8 cellular contexts compared by ENCODE assay signal in the genomic region with DNA sequence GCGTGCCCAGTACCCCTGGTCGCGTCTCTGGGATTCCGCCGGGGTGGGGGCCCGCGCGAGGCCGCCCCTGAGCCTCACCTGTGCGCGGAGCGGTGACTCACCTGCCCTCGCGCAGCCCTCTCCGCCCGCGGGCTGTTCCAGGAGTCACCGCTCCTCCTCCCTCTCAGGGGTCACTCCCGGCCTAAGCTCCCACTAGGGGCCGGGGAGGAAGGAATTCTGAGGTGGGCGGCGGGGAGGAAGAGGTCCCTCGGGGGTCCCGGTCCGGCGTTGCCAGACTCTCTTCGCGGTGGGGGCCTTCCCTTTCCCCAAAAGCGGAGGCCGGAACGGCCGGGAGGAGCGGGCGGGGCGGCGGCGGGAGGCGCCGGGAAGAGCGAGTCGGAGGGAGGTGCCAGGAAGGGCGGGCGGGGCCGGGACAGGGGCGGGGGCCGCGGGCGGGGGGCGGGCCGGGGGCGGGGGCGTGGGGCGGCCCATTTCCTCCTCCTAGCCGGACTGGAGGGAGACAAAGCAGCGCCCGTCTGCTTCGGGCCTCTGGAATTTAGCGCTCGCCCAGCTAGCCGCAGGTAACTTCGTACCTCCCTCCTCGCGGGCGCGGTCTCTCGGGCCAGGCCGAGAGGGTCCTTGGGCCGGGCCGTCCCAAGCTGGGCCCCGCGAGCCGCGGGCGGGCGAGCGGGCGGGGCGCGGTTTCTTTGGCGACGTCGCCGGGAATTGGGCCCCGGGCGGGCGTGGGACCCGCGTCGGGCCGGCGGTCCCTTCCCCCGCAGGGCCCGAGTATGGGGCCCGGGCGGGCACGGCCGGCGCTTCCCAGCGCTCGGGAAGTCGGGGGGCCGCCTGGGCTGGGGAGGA. TPM values are rescaled to one million over a fixed set of nuclear protein-coding genes. Genes with fewer than 3 reads are reported as not detected.
A peak's percentile ranks its signal among the peaks of the same experiment; 100 is the strongest.
DNase-seq lines count a peak whose midpoint lies in the region; ATAC-seq and TF ChIP-seq lines count a peak whose summit lies in the region.

A gene with protein sequence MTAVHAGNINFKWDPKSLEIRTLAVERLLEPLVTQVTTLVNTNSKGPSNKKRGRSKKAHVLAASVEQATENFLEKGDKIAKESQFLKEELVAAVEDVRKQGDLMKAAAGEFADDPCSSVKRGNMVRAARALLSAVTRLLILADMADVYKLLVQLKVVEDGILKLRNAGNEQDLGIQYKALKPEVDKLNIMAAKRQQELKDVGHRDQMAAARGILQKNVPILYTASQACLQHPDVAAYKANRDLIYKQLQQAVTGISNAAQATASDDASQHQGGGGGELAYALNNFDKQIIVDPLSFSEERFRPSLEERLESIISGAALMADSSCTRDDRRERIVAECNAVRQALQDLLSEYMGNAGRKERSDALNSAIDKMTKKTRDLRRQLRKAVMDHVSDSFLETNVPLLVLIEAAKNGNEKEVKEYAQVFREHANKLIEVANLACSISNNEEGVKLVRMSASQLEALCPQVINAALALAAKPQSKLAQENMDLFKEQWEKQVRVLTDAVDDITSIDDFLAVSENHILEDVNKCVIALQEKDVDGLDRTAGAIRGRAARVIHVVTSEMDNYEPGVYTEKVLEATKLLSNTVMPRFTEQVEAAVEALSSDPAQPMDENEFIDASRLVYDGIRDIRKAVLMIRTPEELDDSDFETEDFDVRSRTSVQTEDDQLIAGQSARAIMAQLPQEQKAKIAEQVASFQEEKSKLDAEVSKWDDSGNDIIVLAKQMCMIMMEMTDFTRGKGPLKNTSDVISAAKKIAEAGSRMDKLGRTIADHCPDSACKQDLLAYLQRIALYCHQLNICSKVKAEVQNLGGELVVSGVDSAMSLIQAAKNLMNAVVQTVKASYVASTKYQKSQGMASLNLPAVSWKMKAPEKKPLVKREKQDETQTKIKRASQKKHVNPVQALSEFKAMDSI (plus strand): TSS at position 475 of the 843 bp plus-strand sequence. CDS start 28,500 bp downstream, outside the sequence.

- no peak for TF ChIP-seq CTCF in GM13977 (IDR thresholded peaks at IDR 0.05; ENCODE audit: extremely low read depth, insufficient read depth, missing control alignments)
- TF ChIP-seq CTCF in activated CD8-positive, alpha-beta T cell treated with anti-CD3 and anti-CD28 coated beads for 36 hours (IDR thresholded peaks at IDR 0.05), result no peak

- in situ Hi-C loops in GM13977 (cut with MboI; ENCODE audit: low pct_unique_long_range_greater_than_20kb, low sequenced_read_pairs, unreplicated experiment), result no loop called here

- H3K27ac Mint-ChIP-seq in activated CD8-positive, alpha-beta T cell treated with anti-CD3 and anti-CD28 coated beads for 36 hours, result peak within 1 kb of the TSS; percentile 21

- H3K4me1 Mint-ChIP-seq in activated CD8-positive, alpha-beta T cell treated with anti-CD3 and anti-CD28 coated beads for 36 hours (ENCODE audit: low read depth), result peaks cover 30% of the 10 kb centered on the region

- H3K36me3 Mint-ChIP-seq in activated CD8-positive, alpha-beta T cell treated with anti-CD3 and anti-CD28 coated beads for 36 hours (ENCODE audit: low read depth), result peaks cover 13% of the 10 kb centered on the region

- peak; percentile 66 for ATAC-seq in HG02840 (IDR thresholded peaks at IDR 0.05; ENCODE audit: low FRiP score, unreplicated experiment)
- peak; percentile 61 for ATAC-seq in activated CD8-positive, alpha-beta T cell treated with anti-CD3 and anti-CD28 coated beads for 36 hours

- DNase-seq in GM13977 (ENCODE audit: low spot score) (peak; percentile 94), NCI-H510A treated with DMSO at 0.1 percent for 48 hours (lab: John Stamatoyannopoulos, UW) (peak; percentile 68), lung microvascular endothelial cell (ENCODE audit: low read depth in 2 of 2) (peak; percentile 70 to 82), DMS114 treated with DMSO at 0.1 percent for 48 hours (lab: John Stamatoyannopoulos, UW; ENCODE audit: unreplicated experiment) (no peak)
- DNase-seq in activated CD8-positive, alpha-beta T cell treated with anti-CD3 and anti-CD28 coated beads for 36 hours, result peak; percentile 49
- DNase-seq in effector CD8-positive, alpha-beta T cell (lab: John Stamatoyannopoulos, UW), result peak; percentile 18
- DNase-seq in stimulated activated CD4-positive, alpha-beta T cell treated with anti-CD3 and anti-CD28 coated beads, TNF-alpha, amount 100 ng/mL, for 4 hours (ENCODE audit: low read depth in 3 of 3), result peak; percentile 35 to 44 (median 42)

- H3K9me3 Mint-ChIP-seq in activated CD8-positive, alpha-beta T cell treated with anti-CD3 and anti-CD28 coated beads for 36 hours, result peaks cover 3% of the 10 kb centered on the region

- intact Hi-C loops in activated CD8-positive, alpha-beta T cell treated with anti-CD3 and anti-CD28 coated beads for 36 hours (cut with micrococcal nuclease), result no loop called here

- H3K27me3 Mint-ChIP-seq in activated CD8-positive, alpha-beta T cell treated with anti-CD3 and anti-CD28 coated beads for 36 hours, result peaks cover 49% of the 10 kb centered on the region

- peak within 1 kb of the TSS; percentile 77 for H3K4me3 Mint-ChIP-seq in activated CD8-positive, alpha-beta T cell treated with anti-CD3 and anti-CD28 coated beads for 36 hours

- POLR2A ChIA-PET in activated CD8-positive, alpha-beta T cell treated with anti-CD3 and anti-CD28 coated beads for 36 hours (lab: Charles Lee), result interaction anchor here (1.0 kb wide), 1 partner anchor 96 kb away, joined by 4 read pairs; no protein-coding TSS in a partner anchor

- CTCF ChIA-PET in activated CD8-positive, alpha-beta T cell treated with anti-CD3 and anti-CD28 coated beads for 36 hours (lab: Charles Lee), result interaction anchor here (1.1 kb wide), 1 partner anchor 519 kb away, joined by 3 read pairs; no protein-coding TSS in a partner anchor

RNA-seq across cellular contexts. Expression of the gene that starts here (rescaled TPM):
- 10 to 100 TPM; 77.3 to 85.6 TPM for total RNA-seq in activated CD8-positive, alpha-beta T cell treated with anti-CD3 and anti-CD28 coated beads for 36 hours
- total RNA-seq in lung microvascular endothelial cell, result 479 and 529 TPM in 2 replicates
